In genomic region chr20:15146948-15147347, GRCh38 we compare ENCODE assay signal across 1 cellular context.
TF ChIP-seq lines count a peak whose summit lies in the region.

No MANE protein-coding gene starts in this region.

TF ChIP-seq in GM23338, 12 proteins besides CTCF, POLR2A, EP300 and RAD21 (continued from another document):
- TF ChIP-seq, protein P1, sequence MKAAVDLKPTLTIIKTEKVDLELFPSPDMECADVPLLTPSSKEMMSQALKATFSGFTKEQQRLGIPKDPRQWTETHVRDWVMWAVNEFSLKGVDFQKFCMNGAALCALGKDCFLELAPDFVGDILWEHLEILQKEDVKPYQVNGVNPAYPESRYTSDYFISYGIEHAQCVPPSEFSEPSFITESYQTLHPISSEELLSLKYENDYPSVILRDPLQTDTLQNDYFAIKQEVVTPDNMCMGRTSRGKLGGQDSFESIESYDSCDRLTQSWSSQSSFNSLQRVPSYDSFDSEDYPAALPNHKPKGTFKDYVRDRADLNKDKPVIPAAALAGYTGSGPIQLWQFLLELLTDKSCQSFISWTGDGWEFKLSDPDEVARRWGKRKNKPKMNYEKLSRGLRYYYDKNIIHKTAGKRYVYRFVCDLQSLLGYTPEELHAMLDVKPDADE (IDR thresholded peaks at IDR 0.05): no peak
- TF ChIP-seq NANOG (IDR thresholded peaks at IDR 0.05; ENCODE audit: borderline replicate concordance): no peak
